8 cellular contexts compared by ENCODE assay signal in the genomic region with DNA sequence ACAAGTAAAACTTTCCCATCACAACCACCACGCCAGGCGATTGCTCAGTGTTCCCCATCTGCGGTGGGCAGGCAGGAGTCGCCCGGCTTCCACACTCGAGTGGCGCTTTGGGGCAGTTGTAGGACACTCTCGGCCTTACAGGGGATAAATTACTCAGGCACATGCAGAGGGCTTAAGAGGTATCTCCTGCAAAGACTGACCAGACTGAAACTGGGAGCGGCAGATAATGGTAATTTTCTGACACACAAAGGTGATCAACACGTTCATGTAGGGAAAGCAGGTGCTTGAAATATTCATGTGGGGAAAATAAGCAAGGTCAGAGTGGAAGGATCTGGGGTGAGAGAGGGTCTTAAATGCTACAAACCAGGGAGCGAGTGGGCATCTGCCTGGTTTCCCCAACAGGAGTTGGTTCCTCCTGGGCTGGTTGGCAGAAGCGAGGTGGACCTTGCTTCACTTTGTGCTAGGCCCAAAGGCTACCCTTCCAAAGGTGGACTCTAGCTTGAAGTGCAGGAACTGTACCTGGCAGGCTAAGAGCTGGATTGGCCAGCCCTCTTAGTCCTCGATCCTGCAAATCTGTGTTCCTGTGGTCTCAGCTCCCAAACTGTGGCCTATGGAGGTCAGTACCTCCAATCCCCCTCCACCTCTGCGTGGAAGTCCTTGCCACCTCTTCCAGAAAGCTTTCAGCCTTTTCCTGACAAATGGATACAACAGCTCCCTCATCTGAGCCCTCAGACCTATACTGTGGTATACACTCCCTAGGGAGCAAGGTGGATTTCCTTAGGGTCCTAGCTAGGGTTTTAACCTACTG. TPM values are rescaled to one million over a fixed set of nuclear protein-coding genes. Genes with fewer than 3 reads are reported as not detected.
DNase-seq lines count a peak whose midpoint lies in the region; ATAC-seq, FAIRE-seq and TF ChIP-seq lines count a peak whose summit lies in the region.

No MANE protein-coding gene starts in this region.

- POLR2A ChIA-PET in activated CD8-positive, alpha-beta T cell treated with anti-CD3 and anti-CD28 coated beads for 36 hours (lab: Charles Lee) = interaction anchor here (0.7 to 7.4 kb wide), 6 partner anchors 12 to 57 kb away, joined by 3 to 60 read pairs (median 4); no protein-coding TSS in a partner anchor

- H3K9me3 Mint-ChIP-seq in activated CD8-positive, alpha-beta T cell treated with anti-CD3 and anti-CD28 coated beads for 36 hours = no peaks in the 10 kb centered on the region
- H3K9me3 Mint-ChIP-seq in immature natural killer cell = no peaks in the 10 kb centered on the region
- no peaks in the 10 kb centered on the region for H3K9me3 Mint-ChIP-seq in stimulated activated naive CD8-positive, alpha-beta T cell treated with anti-CD3 and anti-CD28 coated beads, Interleukin-15, amount 100 ng/mL, for 72 hours

- peaks cover 32% of the 10 kb centered on the region for H3K36me3 Mint-ChIP-seq in activated CD8-positive, alpha-beta T cell treated with anti-CD3 and anti-CD28 coated beads for 36 hours (ENCODE audit: low read depth)
- peaks cover 0 to 18% (median 3%) of the 10 kb centered on the region in 3 donors for H3K36me3 Mint-ChIP-seq in immature natural killer cell

- no peak for TF ChIP-seq CTCF in activated CD8-positive, alpha-beta T cell treated with anti-CD3 and anti-CD28 coated beads for 36 hours (IDR thresholded peaks at IDR 0.05)

- FAIRE-seq in HTR-8/SVneo (lab: Jason Lieb, UNC) = no peak

- H3K4me1 Mint-ChIP-seq in activated CD8-positive, alpha-beta T cell treated with anti-CD3 and anti-CD28 coated beads for 36 hours (ENCODE audit: low read depth) = peaks cover 60% of the 10 kb centered on the region
- peaks cover 18 to 22% of the 10 kb centered on the region in 2 donors for H3K4me1 Mint-ChIP-seq in immature natural killer cell
- H3K4me1 Mint-ChIP-seq in stimulated activated naive CD8-positive, alpha-beta T cell treated with anti-CD3 and anti-CD28 coated beads, Interleukin-15, amount 100 ng/mL, for 72 hours = peaks cover 62% of the 10 kb centered on the region

- no peaks in the 10 kb centered on the region for H3K27me3 Mint-ChIP-seq in activated CD8-positive, alpha-beta T cell treated with anti-CD3 and anti-CD28 coated beads for 36 hours
- peaks cover 2 to 4% (median 2%) of the 10 kb centered on the region in 3 donors for H3K27me3 Mint-ChIP-seq in immature natural killer cell (ENCODE audit: low read depth in 3 of 3)
- H3K27me3 Mint-ChIP-seq in stimulated activated naive CD8-positive, alpha-beta T cell treated with anti-CD3 and anti-CD28 coated beads, Interleukin-15, amount 100 ng/mL, for 72 hours = no peaks in the 10 kb centered on the region

- peak; percentile 4 for ATAC-seq in activated CD8-positive, alpha-beta T cell treated with anti-CD3 and anti-CD28 coated beads for 36 hours
- peak; percentile 37 for ATAC-seq in stimulated activated naive CD8-positive, alpha-beta T cell treated with anti-CD3 and anti-CD28 coated beads, Interleukin-15, amount 100 ng/mL, for 72 hours
- no peak for ATAC-seq in HG03432 (IDR thresholded peaks at IDR 0.05; ENCODE audit: unreplicated experiment)

- peak overlapping the region; percentile 80 for H3K27ac Mint-ChIP-seq in activated CD8-positive, alpha-beta T cell treated with anti-CD3 and anti-CD28 coated beads for 36 hours
- H3K27ac Mint-ChIP-seq in immature natural killer cell = peak overlapping the region; percentile 58 to 85 (median 78)
- peak overlapping the region; percentile 25 to 77 for H3K27ac Mint-ChIP-seq in stimulated activated naive CD8-positive, alpha-beta T cell treated with anti-CD3 and anti-CD28 coated beads, Interleukin-15, amount 100 ng/mL, for 72 hours

- intact Hi-C loops in activated CD8-positive, alpha-beta T cell treated with anti-CD3 and anti-CD28 coated beads for 36 hours (cut with micrococcal nuclease) = no loop called here

- DNase-seq in NCI-H345 (lab: John Stamatoyannopoulos, UW) (peak; percentile 19), NCI-H345 treated with DMSO at 0.1 percent for 48 hours (lab: John Stamatoyannopoulos, UW; ENCODE audit: unreplicated experiment) (no peak), immature natural killer cell (no peak), NCI-H2196 (lab: John Stamatoyannopoulos, UW; ENCODE audit: unreplicated experiment) (no peak), HTR-8/SVneo (ENCODE audit: insufficient read length, low spot score) (no peak)
- no peak for DNase-seq in activated CD8-positive, alpha-beta T cell treated with anti-CD3 and anti-CD28 coated beads for 36 hours
- DNase-seq in stimulated activated naive CD8-positive, alpha-beta T cell treated with anti-CD3 and anti-CD28 coated beads, Interleukin-15, amount 100 ng/mL, for 72 hours = no peak

- H3K4me3 Mint-ChIP-seq in activated CD8-positive, alpha-beta T cell treated with anti-CD3 and anti-CD28 coated beads for 36 hours = peak overlapping the region; percentile 71
- peak overlapping the region; percentile 75 to 86 (median 83) for H3K4me3 Mint-ChIP-seq in immature natural killer cell
- peak overlapping the region; percentile 75 to 80 for H3K4me3 Mint-ChIP-seq in stimulated activated naive CD8-positive, alpha-beta T cell treated with anti-CD3 and anti-CD28 coated beads, Interleukin-15, amount 100 ng/mL, for 72 hours

- CTCF ChIA-PET in activated CD8-positive, alpha-beta T cell treated with anti-CD3 and anti-CD28 coated beads for 36 hours (lab: Charles Lee) = no interaction called here

RNA-seq across cellular contexts. Expression of a gene that starts 16.7 kb away (rescaled TPM):
- 10 to 100 TPM; 70.6 to 71.5 TPM for total RNA-seq in activated CD8-positive, alpha-beta T cell treated with anti-CD3 and anti-CD28 coated beads for 36 hours
- 1 to 10 TPM; 1.3 to 3.4 (median 1.6) TPM for polyA plus RNA-seq in immature natural killer cell

RNA-seq across cellular contexts. Expression of a gene that starts 16.9 kb away (rescaled TPM):
- total RNA-seq in activated CD8-positive, alpha-beta T cell treated with anti-CD3 and anti-CD28 coated beads for 36 hours = 10 to 100 TPM; 43.7 to 46.2 TPM
- polyA plus RNA-seq in immature natural killer cell = 10 to 100 TPM in 2 of 3 donors, 1 to 10 TPM in 1; 7.5 to 15.4 (median 10.6) TPM
